9 cellular contexts compared by ENCODE assay signal in genomic region chr2:215171151-215171550, GRCh38. TPM values are rescaled to one million over a fixed set of nuclear protein-coding genes. Genes with fewer than 3 reads are reported as not detected.
A peak's percentile ranks its signal among the peaks of the same experiment; 100 is the strongest.
DNase-seq lines count a peak whose midpoint lies in the region; ATAC-seq, FAIRE-seq and TF ChIP-seq lines count a peak whose summit lies in the region.
"Had no signal": no experiment of that assay in that cellular context is flagged by ENCODE, and none has a peak within 500 bp of the region (broad histone marks: within the 10 kb centered on the region; RNA-seq: fewer than 3 reads in every experiment).

No MANE protein-coding gene starts in this region.

- no peak overlapping the region for H3K23ac ChIP-seq in mesendoderm (ENCODE audit: low read length)

- no peak for TF ChIP-seq RAD21 in HepG2 (CRISPR knock-in tag; IDR thresholded peaks at IDR 0.05)

- no peaks in the 10 kb centered on the region for H3K9me3 ChIP-seq in HepG2 (ENCODE audit: low read length)
- H3K9me3 ChIP-seq: neutrophil had no signal

- no peaks in the 10 kb centered on the region for H4K20me1 ChIP-seq in HepG2 (ENCODE audit: insufficient read depth, low read length)

- no peak overlapping the region for H2BK120ac ChIP-seq in mesendoderm (ENCODE audit: low read depth, low read length)

- H3K79me1 ChIP-seq in mesendoderm (ENCODE audit: low read length): no peaks in the 10 kb centered on the region

- no peak overlapping the region for H2AFZ ChIP-seq in HepG2 (ENCODE audit: low read length)

- in situ Hi-C loops in HepG2 (cut with HindIII; ENCODE audit: extremely low pct_ligation_motif_present, low pct_unique_long_range_greater_than_20kb): no loop called here

- POLR2A ChIA-PET in RWPE1 (lab: Yijun Ruan, JAX; ENCODE audit: low non-redundant PET): no interaction called here
- POLR2A ChIA-PET in HepG2 (lab: Yijun Ruan, JAX): no interaction called here

- H2BK5ac ChIP-seq in mesendoderm (ENCODE audit: low read length): no peak overlapping the region

- H3K4ac ChIP-seq in mesendoderm (ENCODE audit: low read depth, low read length): no peak overlapping the region

- WGBS in HepG2 (ENCODE audit: low lambda C conversion rate): 3% methylated on average over 3 of the region's 3 CpGs
- WGBS in mesendoderm (ENCODE audit: extremely low coverage, insufficient coverage, low lambda C conversion rate): no CpG with 5 or more reads among the region's 3 CpGs

- H3K79me2 ChIP-seq in HepG2 (ENCODE audit: insufficient read depth, low read length): no peaks in the 10 kb centered on the region
- no peaks in the 10 kb centered on the region for H3K79me2 ChIP-seq in mesendoderm (ENCODE audit: control insufficient read depth, insufficient read depth, low read length)

- no peak overlapping the region for H3K9ac ChIP-seq in HepG2 (ENCODE audit: insufficient read depth, low read depth, low read length)
- no peak overlapping the region for H3K9ac ChIP-seq in mesendoderm (ENCODE audit: low read length)

- H3K56ac ChIP-seq in mesendoderm (ENCODE audit: low read length): no peak overlapping the region

- peaks cover 0 to 4% of the 10 kb centered on the region in 2 experiments; a peak in 3 of 5 replicates for H3K27me3 ChIP-seq in HepG2 (ENCODE audit: control insufficient read depth in 1 of 2, insufficient read depth in 2 of 2, low read length in 2 of 2)
- H3K27me3 ChIP-seq in mesendoderm (ENCODE audit: insufficient read depth, low read length, poor library complexity): no peaks in the 10 kb centered on the region
- H3K27me3 ChIP-seq: neutrophil had no signal

- no peak overlapping the region for H3K27ac ChIP-seq in RWPE1
- no peak overlapping the region for H3K27ac ChIP-seq in HepG2 (ENCODE audit: extremely low read length, insufficient read depth, low read length)
- no peak overlapping the region for H3K27ac ChIP-seq in mesendoderm (ENCODE audit: low read depth, low read length)
- H3K27ac ChIP-seq: neutrophil had no signal

- H3K18ac ChIP-seq in mesendoderm (ENCODE audit: low read length): no peak overlapping the region

- FAIRE-seq in HepG2 (lab: Jason Lieb, UNC): no peak
- FAIRE-seq: TTC549 had no signal

- H3K36me3 ChIP-seq in HepG2 (replicated peaks in 1 of 2; ENCODE audit: control insufficient read depth in 1 of 2, insufficient read depth in 2 of 2, low read length in 2 of 2): no peaks in the 10 kb centered on the region
- no peaks in the 10 kb centered on the region for H3K36me3 ChIP-seq in mesendoderm (ENCODE audit: control insufficient read depth, insufficient read depth, low read length)
- H3K36me3 ChIP-seq: neutrophil had no signal

- no TSS peak for BruUV-seq in HepG2 (replicated peaks; lab: Mats Ljungman, UMichigan)

- ATAC-seq in GM18861 (IDR thresholded peaks at IDR 0.05; ENCODE audit: unreplicated experiment) (peak; percentile 94), HG02852 (IDR thresholded peaks at IDR 0.05; ENCODE audit: unreplicated experiment) (peak; percentile 81), HepG2 (peak; percentile 66)

- H4K5ac ChIP-seq in mesendoderm (ENCODE audit: low read length): no peak overlapping the region

- H3K4me3 ChIP-seq in HepG2 (replicated peaks in 1 of 3; ENCODE audit: insufficient read depth in 1 of 3, low read depth in 2 of 3, low read length in 3 of 3) (no peak overlapping the region), mesendoderm (ENCODE audit: low read length) (no peak overlapping the region)

- H4K8ac ChIP-seq in mesendoderm (ENCODE audit: low read depth, low read length): no peak overlapping the region

- TF ChIP-seq CTCF in RWPE1 (conservative IDR thresholded peaks at IDR 0.05; ENCODE audit: low read depth) (no peak), HepG2 (CRISPR knock-in tag; IDR thresholded peaks at IDR 0.05) (no peak)

- no peak overlapping the region for H2BK15ac ChIP-seq in mesendoderm (replicated peaks; ENCODE audit: low read depth)

- DNase-seq in RWPE1 (ENCODE audit: low spot score) (peak; percentile 66), HepG2 (ENCODE audit: low spot score) (no peak), mesendoderm (no peak), NCI-H1105 (lab: John Stamatoyannopoulos, UW) (no peak)
- DNase-seq in stimulated activated CD4-positive, alpha-beta T cell treated with anti-CD3 and anti-CD28 coated beads, Interleukin-15, amount 100 ng/mL, for 24 hours: no peak

- no peak for TF ChIP-seq EP300 in HepG2 (IDR thresholded peaks at IDR 0.05; ENCODE audit: low read depth in 2 of 2, low read length in 2 of 2)
- TF ChIP-seq EP300 in HepG2 (CRISPR knock-in tag; IDR thresholded peaks at IDR 0.05; ENCODE audit: borderline replicate concordance): no peak

- no peak overlapping the region for H2AK5ac ChIP-seq in mesendoderm (ENCODE audit: low read length)

- H3K4me2 ChIP-seq in HepG2 (ENCODE audit: low read depth, low read length): peak overlapping the region; percentile 50
- no peak overlapping the region for H3K4me2 ChIP-seq in mesendoderm (ENCODE audit: low read length)

- H3K4me1 ChIP-seq in HepG2 (ENCODE audit: insufficient read depth, low read length) (no peaks in the 10 kb centered on the region), mesendoderm (ENCODE audit: control insufficient read depth, low read depth, low read length) (no peaks in the 10 kb centered on the region)

- intact Hi-C loops in HepG2 (cut with micrococcal nuclease; ENCODE audit: unreplicated experiment): no loop called here

- CTCF ChIA-PET in RWPE1 (lab: Yijun Ruan, JAX) (interaction anchor here (1.1 kb wide), 1 partner anchor 99 kb away, joined by 4 read pairs; no protein-coding TSS in a partner anchor), HepG2 (lab: Yijun Ruan, JAX; ENCODE audit: low intra/inter-chr PET ratio, low total read pairs) (no interaction called here)

- TF ChIP-seq POLR2A in HepG2 (IDR thresholded peaks at IDR 0.05; ENCODE audit: insufficient read depth in 1 of 2, low read depth in 2 of 2, low read length in 2 of 2): no peak

TF ChIP-seq in HepG2, 621 proteins besides CTCF, POLR2A, EP300 and RAD21:
- TF ChIP-seq NR2F1 (CRISPR knock-in tag; IDR thresholded peaks at IDR 0.05) (no peak), EED (CRISPR knock-in tag; IDR thresholded peaks at IDR 0.05) (no peak), CENPX (CRISPR knock-in tag; IDR thresholded peaks at IDR 0.05) (no peak)

RNA-seq across cellular contexts. Expression of gene ABCA12, which starts 32.7 kb away (rescaled TPM):
- total RNA-seq in HepG2 (2016; rRNA removed; fragmentation: Illumina TruSeq; extraction: Trizol): 0.02 and 0.04 TPM in 2 replicates
- not detected in 2 replicates for total RNA-seq in HepG2 (2016; cell fraction: cytosol; rRNA removed; fragmentation: Illumina TruSeq; extraction: Trizol; ENCODE audit: low read depth)
- 0.02 TPM in 1 of 2 replicates, not detected in the other for total RNA-seq in HepG2 (2016; cell fraction: insoluble cytoplasmic fraction; rRNA removed; fragmentation: Illumina TruSeq; extraction: Trizol)
- not detected in 2 replicates for total RNA-seq in HepG2 (2016; cell fraction: membrane; rRNA removed; fragmentation: Illumina TruSeq; extraction: Trizol)
- total RNA-seq in HepG2 (2016; cell fraction: nucleus; rRNA removed; fragmentation: Illumina TruSeq; extraction: Trizol): 0.09 TPM in 1 of 2 replicates, not detected in the other
- 0.01 and 0.07 TPM in 2 replicates for polyA plus RNA-seq in HepG2 (2011; rRNA removed)
- 0.01 and 0.07 TPM in 2 replicates for polyA plus RNA-seq in HepG2 (2011; cell fraction: cytosol; rRNA removed)
- polyA plus RNA-seq in HepG2 (2011; cell fraction: nucleus; rRNA removed): 0.03 TPM in 1 of 2 replicates, not detected in the other
- not detected in 2 replicates for polyA plus RNA-seq in HepG2 (2012)
- not detected in 2 replicates for polyA plus RNA-seq in HepG2 (2016; cell fraction: cytosol; fragmentation: Illumina TruSeq; extraction: Trizol; ENCODE audit: low read depth)
- polyA plus RNA-seq in HepG2 (2016; cell fraction: insoluble cytoplasmic fraction; fragmentation: Illumina TruSeq; extraction: Trizol; ENCODE audit: low read depth): 0.03 TPM in 1 of 2 replicates, not detected in the other
- not detected in 2 replicates for polyA plus RNA-seq in HepG2 (2016; cell fraction: membrane; fragmentation: Illumina TruSeq; extraction: Trizol; ENCODE audit: low read depth)
- 0.04 and 0.08 TPM in 2 replicates for polyA plus RNA-seq in HepG2 (2016; cell fraction: nucleus; fragmentation: Illumina TruSeq; extraction: Trizol; ENCODE audit: insufficient read depth, low read depth)
- polyA minus RNA-seq in HepG2 (2011; rRNA and poly(A)+ RNA removed; ENCODE audit: low replicate concordance): not detected in 2 replicates
- not detected in 2 replicates for polyA minus RNA-seq in HepG2 (2011; cell fraction: cytosol; rRNA and poly(A)+ RNA removed)
- polyA minus RNA-seq in HepG2 (2011; cell fraction: nucleus; rRNA and poly(A)+ RNA removed): under 0.01 and 0.13 TPM in 2 replicates
- polyA plus RNA-seq in mesendoderm (2013, experiment 1 of 2): 0.03 TPM
- 0.01 TPM for polyA plus RNA-seq in mesendoderm (2013, experiment 2 of 2)
